ENCODE assay signal across 8 cellular contexts in genomic region chr1:26530898-26531598, GRCh38. TPM values are rescaled to one million over a fixed set of nuclear protein-coding genes. Genes with fewer than 3 reads are reported as not detected.
DNase-seq lines count a peak whose midpoint lies in the region; ATAC-seq and TF ChIP-seq lines count a peak whose summit lies in the region.

No MANE protein-coding gene starts in this region.

- peak overlapping the region; percentile 80 for H3K27ac Mint-ChIP-seq in type B pancreatic cell

- H3K27me3 ChIP-seq in BLaER1 (no peaks in the 10 kb centered on the region), kidney epithelial cell (ENCODE audit: control insufficient read depth, insufficient read depth, low read length) (no peaks in the 10 kb centered on the region)

- H3K9me3 ChIP-seq in BLaER1 = no peaks in the 10 kb centered on the region

- peaks cover 56% of the 10 kb centered on the region for H4K20me1 ChIP-seq in BLaER1

- H3K9ac ChIP-seq in BLaER1 = peak overlapping the region; percentile 92

- no peak for ATAC-seq in GM21737 (IDR thresholded peaks at IDR 0.05; ENCODE audit: unreplicated experiment)

- H3K4me3 ChIP-seq in BLaER1 (peak overlapping the region; percentile 98), kidney epithelial cell (ENCODE audit: low read depth, low read length) (peak overlapping the region; percentile 82)

- peaks cover 4% of the 10 kb centered on the region for H3K27me3 Mint-ChIP-seq in type B pancreatic cell

- peak; percentile 84 for DNase-seq in NCI-H2196 (lab: John Stamatoyannopoulos, UW; ENCODE audit: unreplicated experiment)
- DNase-seq in amniotic epithelial cell (ENCODE audit: low read depth) = peak; percentile 71
- peak; percentile 73 for DNase-seq in kidney epithelial cell (ENCODE audit: low read depth)
- DNase-seq in type B pancreatic cell (ENCODE audit: extremely low spot score, unreplicated experiment) = no peak
- no peak for DNase-seq in NK-92 treated with Interleukin-12 subunit alpha and Interleukin-12 subunit beta, amount 100 ng/mL, for 24 hours (lab: John Stamatoyannopoulos, UW)

- no peaks in the 10 kb centered on the region for H3K9me3 Mint-ChIP-seq in type B pancreatic cell

- peak overlapping the region; percentile 88 for H3K27ac ChIP-seq in BLaER1

- peaks cover 60% of the 10 kb centered on the region for H3K4me1 ChIP-seq in BLaER1

- peaks cover 8% of the 10 kb centered on the region for H3K4me1 Mint-ChIP-seq in type B pancreatic cell (ENCODE audit: unreplicated experiment)

- H3K36me3 ChIP-seq in BLaER1 (no peaks in the 10 kb centered on the region), kidney epithelial cell (ENCODE audit: control insufficient read depth, insufficient read depth, low read length) (no peaks in the 10 kb centered on the region)

- peak; percentile 48 for TF ChIP-seq CTCF in GM12872 (IDR thresholded peaks at IDR 0.05; ENCODE audit: insufficient read depth, low read depth, low read length)
- peak; percentile 67 for TF ChIP-seq CTCF in kidney epithelial cell (IDR thresholded peaks at IDR 0.05; ENCODE audit: insufficient read depth, low read length, poor library complexity, severe bottlenecking)
- no peak for TF ChIP-seq CTCF in type B pancreatic cell (conservative IDR thresholded peaks at IDR 0.05)

- peak overlapping the region; percentile 89 for H3K4me3 Mint-ChIP-seq in type B pancreatic cell

- H3K36me3 Mint-ChIP-seq in type B pancreatic cell = no peaks in the 10 kb centered on the region

- peak overlapping the region; percentile 100 for H3K4me2 ChIP-seq in BLaER1

RNA-seq across cellular contexts. Expression of gene RPS6KA1, which starts 1.5 kb away (rescaled TPM):
- total RNA-seq in kidney epithelial cell = 48.1 and 48.5 TPM in 2 replicates
- 27.7 and 31.8 TPM in 2 replicates for total RNA-seq in type B pancreatic cell (ENCODE audit: low replicate concordance)

RNA-seq across cellular contexts. Expression of gene HMGN2, which starts 58.8 kb away (rescaled TPM):
- total RNA-seq in kidney epithelial cell (126 and 131 TPM in 2 replicates), type B pancreatic cell (ENCODE audit: low replicate concordance) (358 and 559 TPM in 2 replicates)

Comparison
In these comparisons a context has a peak if more than half of its experiments do, and no peak if none do; other contexts are left out.
1. DNase-seq: peak in NCI-H2196 (single experiment), amniotic epithelial cell (single experiment) and kidney epithelial cell (single experiment); none in type B pancreatic cell (single experiment) and NK-92 treated with Interleukin-12 subunit alpha and Interleukin-12 subunit beta, amount 100 ng/mL, for 24 hours (single experiment).